In genomic region chr13:110821837-110822684, GRCh38 we compare ENCODE assay signal across 8 cellular contexts.
A peak's percentile ranks its signal among the peaks of the same experiment; 100 is the strongest.
DNase-seq lines count a peak whose midpoint lies in the region; ATAC-seq, FAIRE-seq and TF ChIP-seq lines count a peak whose summit lies in the region.
"Not testable (repeated sequence)": the region's sequence is repeated elsewhere in the genome, so short reads cannot be mapped to it uniquely, and the experiment has no call there.

No MANE protein-coding gene starts in this region.

- not testable (repeated sequence) for H3K4me1 ChIP-seq in H1 (replicated peaks in 1 of 4; ENCODE audit: control insufficient read depth in 3 of 4, insufficient read depth in 4 of 4, low read length in 3 of 4); neuronal stem cell (ENCODE audit: control insufficient read depth in 2 of 2, insufficient read depth in 1 of 2, low read depth in 1 of 2, low read length in 2 of 2)

- not testable (repeated sequence) for H4K8ac ChIP-seq in H1 (ENCODE audit: extremely low read depth, insufficient read depth, low read length); neuronal stem cell (ENCODE audit: low read depth, low read length)

- not testable (repeated sequence) for H2BK120ac ChIP-seq in H1 (replicated peaks; ENCODE audit: low read depth, low read length); neuronal stem cell (ENCODE audit: low read depth, low read length)

- not testable (repeated sequence) for H2BK15ac ChIP-seq in H1 (ENCODE audit: low read length); neuronal stem cell (ENCODE audit: low read length)

- not testable (repeated sequence) for H3K79me2 ChIP-seq in H1 (ENCODE audit: control insufficient read depth in 1 of 2, insufficient read depth in 2 of 2, low read length in 2 of 2)

- not testable (repeated sequence) for H3K36me3 ChIP-seq in KOPT-K1 (ENCODE audit: insufficient read depth, low read length); H1 (ENCODE audit: control insufficient read depth in 2 of 4, insufficient read depth in 4 of 4, low read length in 3 of 4); neuronal stem cell (replicated peaks in 1 of 2; ENCODE audit: control insufficient read depth in 2 of 2, insufficient read depth in 2 of 2, low read length in 2 of 2)

- TF ChIP-seq POLR2A in H1 (IDR thresholded peaks at IDR 0.05; ENCODE audit: control extremely low read depth in 1 of 2, low read depth in 2 of 2, low read length in 2 of 2): not testable (repeated sequence)

- not testable (repeated sequence) for H3K56ac ChIP-seq in H1 (replicated peaks; ENCODE audit: insufficient read length, low read depth, low read length)

- not testable (repeated sequence) for H3K14ac ChIP-seq in H1 (ENCODE audit: insufficient read length); neuronal stem cell (ENCODE audit: low read length)

- H3K79me1 ChIP-seq in H1 (ENCODE audit: low read depth, low read length); neuronal stem cell (ENCODE audit: low read depth, low read length): not testable (repeated sequence)

- DNase-seq in CD4-positive, alpha-beta T cell; activated CD4-positive, alpha-beta T cell treated with anti-CD3 and anti-CD28 coated beads, Interleukin-2, amount 10 ng/mL, durations not matched to agents 7 days and 5 days; activated T-cell treated with anti-CD3 and anti-CD28 coated beads, Interleukin-2, amount 50 U/mL, for 4 hours; activated naive CD4-positive, alpha-beta T cell treated with anti-CD3 and anti-CD28 coated beads, Interleukin-2, amount 50 U/mL, for 72 hours (ENCODE audit: low spot score in 2 of 2); H1 (ENCODE audit: low read depth in 1 of 2, low spot score in 2 of 2); neuronal stem cell (ENCODE audit: low spot score): not testable (repeated sequence)
- DNase-seq in ureter (ENCODE audit: low spot score): peak; percentile 24

- not testable (repeated sequence) for H4K20me1 ChIP-seq in H1 (replicated peaks in 1 of 2; ENCODE audit: control insufficient read depth in 1 of 2, insufficient read depth in 2 of 2, low read length in 2 of 2)

- FAIRE-seq in H1 (lab: Jason Lieb, UNC): not testable (repeated sequence)

- H3K23ac ChIP-seq in H1 (ENCODE audit: insufficient read length); neuronal stem cell (ENCODE audit: low read depth, low read length, poor library complexity): not testable (repeated sequence)

- H3K18ac ChIP-seq in H1 (ENCODE audit: extremely low read depth, low read length): not testable (repeated sequence)
- H3K18ac ChIP-seq in neuronal stem cell (ENCODE audit: low read length): peak overlapping the region; percentile 44

- not testable (repeated sequence) for TF ChIP-seq CTCF in CD4-positive, alpha-beta T cell (IDR thresholded peaks at IDR 0.05); H1 (IDR thresholded peaks at IDR 0.05; ENCODE audit: control extremely low read depth in 1 of 3, insufficient read depth in 1 of 3, low read depth in 1 of 3, low read length in 3 of 3)

- intact Hi-C loops in CD4-positive, alpha-beta T cell (cut with DNase I, micrococcal nuclease): loop anchor here in 1 of 2 experiments (5.0 kb wide), 1 partner anchor 600 kb away; no protein-coding TSS in a partner anchor

- H2AK5ac ChIP-seq in H1 (ENCODE audit: low read depth, low read length); neuronal stem cell (ENCODE audit: low read depth, low read length): not testable (repeated sequence)

- TF ChIP-seq RAD21 in H1 (IDR thresholded peaks at IDR 0.05 in 1 of 2, conservative IDR thresholded peaks at IDR 0.05 in 1 of 2; ENCODE audit: low read depth in 2 of 2, low read length in 2 of 2): not testable (repeated sequence)

- H2BK20ac ChIP-seq in H1 (ENCODE audit: low read length): not testable (repeated sequence)

- H3K9me3 ChIP-seq in CD4-positive, alpha-beta T cell (ENCODE audit: control insufficient read depth, low read length); KOPT-K1 (ENCODE audit: insufficient read depth, low read length, poor library complexity, severe bottlenecking); H1 (ENCODE audit: insufficient read depth in 2 of 2, low read depth in 1 of 2, low read length in 1 of 2); neuronal stem cell (replicated peaks in 1 of 2; ENCODE audit: control insufficient read depth in 2 of 2, insufficient read depth in 1 of 2, low read depth in 1 of 2, low read length in 2 of 2): not testable (repeated sequence)

- not testable (repeated sequence) for H3K23me2 ChIP-seq in H1 (ENCODE audit: low read depth, low read length)

- H3K4ac ChIP-seq in H1 (replicated peaks; ENCODE audit: insufficient read length, low read depth, low read length); neuronal stem cell (ENCODE audit: low read length): not testable (repeated sequence)

- H3K36me3 Mint-ChIP-seq in CD4-positive, alpha-beta T cell (ENCODE audit: low read depth); activated CD4-positive, alpha-beta T cell treated with anti-CD3 and anti-CD28 coated beads, Interleukin-2, amount 10 ng/mL, durations not matched to agents 7 days and 5 days (ENCODE audit: low read depth); activated T-cell treated with anti-CD3 and anti-CD28 coated beads, Interleukin-2, amount 50 U/mL, for 4 hours (ENCODE audit: insufficient read depth); activated naive CD4-positive, alpha-beta T cell treated with anti-CD3 and anti-CD28 coated beads, Interleukin-2, amount 50 U/mL, for 72 hours: not testable (repeated sequence)

- peak overlapping the region; percentile 83 for H3K4me3 Mint-ChIP-seq in CD4-positive, alpha-beta T cell
- peak overlapping the region; percentile 56 for H3K4me3 Mint-ChIP-seq in activated CD4-positive, alpha-beta T cell treated with anti-CD3 and anti-CD28 coated beads, Interleukin-2, amount 10 ng/mL, durations not matched to agents 7 days and 5 days
- peak overlapping the region; percentile 79 for H3K4me3 Mint-ChIP-seq in activated T-cell treated with anti-CD3 and anti-CD28 coated beads, Interleukin-2, amount 50 U/mL, for 4 hours

- not testable (repeated sequence) for TF ChIP-seq EP300 in H1 (IDR thresholded peaks at IDR 0.05; ENCODE audit: borderline replicate concordance in 1 of 2, low read depth in 2 of 2, low read length in 2 of 2)

- H3K27ac Mint-ChIP-seq in CD4-positive, alpha-beta T cell: peak overlapping the region; percentile 49
- peak overlapping the region; percentile 74 for H3K27ac Mint-ChIP-seq in activated CD4-positive, alpha-beta T cell treated with anti-CD3 and anti-CD28 coated beads, Interleukin-2, amount 10 ng/mL, durations not matched to agents 7 days and 5 days
- peak overlapping the region; percentile 36 to 60 for H3K27ac Mint-ChIP-seq in activated naive CD4-positive, alpha-beta T cell treated with anti-CD3 and anti-CD28 coated beads, Interleukin-2, amount 50 U/mL, for 72 hours

- H3K4me1 Mint-ChIP-seq in CD4-positive, alpha-beta T cell (ENCODE audit: low read depth); activated T-cell treated with anti-CD3 and anti-CD28 coated beads, Interleukin-2, amount 50 U/mL, for 4 hours (ENCODE audit: low read depth): not testable (repeated sequence)
- H3K4me1 Mint-ChIP-seq in activated CD4-positive, alpha-beta T cell treated with anti-CD3 and anti-CD28 coated beads, Interleukin-2, amount 10 ng/mL, durations not matched to agents 7 days and 5 days: peaks cover 14% of the 10 kb centered on the region

- 0 out of 2 replicates have a peak overlapping the region, but pooled peaks have one; percentile 17 for H2BK12ac ChIP-seq in H1 (ENCODE audit: low read depth, low read length)
- H2BK12ac ChIP-seq in neuronal stem cell (ENCODE audit: low read length): not testable (repeated sequence)

- CTCF ChIA-PET in CD4-positive, alpha-beta T cell (lab: Charles Lee): not testable (repeated sequence)
- CTCF ChIA-PET in activated CD4-positive, alpha-beta T cell treated with anti-CD3 and anti-CD28 coated beads, Interleukin-2, amount 10 ng/mL, durations not matched to agents 7 days and 5 days (lab: Charles Lee): interaction anchor here (0.7 kb wide), 1 partner anchor 478 kb away, joined by 3 read pairs; no protein-coding TSS in a partner anchor
- CTCF ChIA-PET in H1 (lab: Charles Lee; ENCODE audit: partially characterized antibody): interaction anchor here (1.0 to 1.4 kb wide), 3 partner anchors 9 to 229 kb away, joined by 3 to 5 read pairs (median 3); no protein-coding TSS in a partner anchor

- H2BK5ac ChIP-seq in H1 (ENCODE audit: low read depth, low read length); neuronal stem cell (ENCODE audit: low read length): not testable (repeated sequence)

- ATAC-seq in CD4-positive, alpha-beta T cell (ENCODE audit: poor library complexity); activated naive CD4-positive, alpha-beta T cell treated with anti-CD3 and anti-CD28 coated beads, Interleukin-2, amount 50 U/mL, for 72 hours: not testable (repeated sequence)
- ATAC-seq in activated T-cell treated with anti-CD3 and anti-CD28 coated beads, Interleukin-2, amount 50 U/mL, for 4 hours: peak in 1 of 2 donors; percentile 6

- not testable (repeated sequence) for H3K27me3 ChIP-seq in CD4-positive, alpha-beta T cell (ENCODE audit: control insufficient read depth, insufficient read depth, low read length); H1 (replicated peaks in 1 of 4; ENCODE audit: control insufficient read depth in 3 of 4, extremely low read depth in 1 of 4, insufficient read depth in 3 of 4, low read length in 3 of 4); neuronal stem cell (ENCODE audit: control insufficient read depth in 3 of 3, insufficient read depth in 3 of 3, low read depth in 1 of 3, low read length in 3 of 3)

- not testable (repeated sequence) for H3K27ac ChIP-seq in CD4-positive, alpha-beta T cell (ENCODE audit: low read depth, low read length); H1 (ENCODE audit: low read depth, low read length); neuronal stem cell (replicated peaks; ENCODE audit: low read length)
- H3K27ac ChIP-seq in KOPT-K1 (ENCODE audit: low read depth, low read length, poor library complexity, severe bottlenecking): peak overlapping the region; percentile 51

- H2AFZ ChIP-seq in H1 (ENCODE audit: low read length); neuronal stem cell (ENCODE audit: low read length): not testable (repeated sequence)

- not testable (repeated sequence) for H3K4me3 ChIP-seq in H1 (ENCODE audit: extremely low read depth in 1 of 4, insufficient read depth in 2 of 4, low read depth in 3 of 4, low read length in 4 of 4); neuronal stem cell (ENCODE audit: low read length in 2 of 2)

- 93% methylated on average over 25 of the region's 26 CpGs; no CpG with 5 or more reads in 1 of the 2 experiments for WGBS in H1 (ENCODE audit: extremely low coverage in 1 of 2, insufficient coverage in 1 of 2, insufficient read length in 1 of 2, insufficient replicate concordance in 2 of 2, low coverage in 1 of 2, low lambda C conversion rate in 2 of 2, missing lambda C conversion rate in 1 of 2), 2 experiments
- no CpG with 5 or more reads among the region's 26 CpGs for WGBS in neuronal stem cell (ENCODE audit: extremely low coverage in 2 of 2, insufficient read length in 2 of 2, insufficient replicate concordance in 1 of 2), 2 donors

- H3K9me3 Mint-ChIP-seq in CD4-positive, alpha-beta T cell; activated CD4-positive, alpha-beta T cell treated with anti-CD3 and anti-CD28 coated beads, Interleukin-2, amount 10 ng/mL, durations not matched to agents 7 days and 5 days; activated T-cell treated with anti-CD3 and anti-CD28 coated beads, Interleukin-2, amount 50 U/mL, for 4 hours; activated naive CD4-positive, alpha-beta T cell treated with anti-CD3 and anti-CD28 coated beads, Interleukin-2, amount 50 U/mL, for 72 hours: not testable (repeated sequence)

- H4K5ac ChIP-seq in H1 (ENCODE audit: insufficient read length, low read depth, low read length): not testable (repeated sequence)

- POLR2A ChIA-PET in CD4-positive, alpha-beta T cell (lab: Charles Lee): interaction anchor here (0.8 kb wide), 1 partner anchor 107 kb away, joined by 3 read pairs; no protein-coding TSS in a partner anchor
- POLR2A ChIA-PET in activated CD4-positive, alpha-beta T cell treated with anti-CD3 and anti-CD28 coated beads, Interleukin-2, amount 10 ng/mL, durations not matched to agents 7 days and 5 days (lab: Charles Lee): not testable (repeated sequence)
- POLR2A ChIA-PET in H1 (lab: Charles Lee; ENCODE audit: partially characterized antibody): interaction anchor here (0.7 kb wide), 1 partner anchor 1602 kb away, joined by 3 read pairs; no protein-coding TSS in a partner anchor

- H3K9ac ChIP-seq in H1 (replicated peaks in 1 of 4; ENCODE audit: extremely low read depth in 1 of 4, low read depth in 3 of 4, low read length in 3 of 4); neuronal stem cell (ENCODE audit: low read depth, low read length, poor library complexity): not testable (repeated sequence)

- H3K27me3 Mint-ChIP-seq in CD4-positive, alpha-beta T cell: peaks cover 11% of the 10 kb centered on the region
- H3K27me3 Mint-ChIP-seq in activated CD4-positive, alpha-beta T cell treated with anti-CD3 and anti-CD28 coated beads, Interleukin-2, amount 10 ng/mL, durations not matched to agents 7 days and 5 days; activated T-cell treated with anti-CD3 and anti-CD28 coated beads, Interleukin-2, amount 50 U/mL, for 4 hours (ENCODE audit: low read depth): not testable (repeated sequence)

- not testable (repeated sequence) for H3K4me2 ChIP-seq in H1 (ENCODE audit: insufficient read depth in 1 of 2, low read depth in 2 of 2, low read length in 2 of 2); neuronal stem cell (ENCODE audit: insufficient read depth, low read length, poor library complexity, severe bottlenecking)

- H4K91ac ChIP-seq in H1 (replicated peaks; ENCODE audit: insufficient read length, low read length); neuronal stem cell (ENCODE audit: low read depth, low read length, poor library complexity): not testable (repeated sequence)
